Comparison of ENCODE assay signal across 10 cellular contexts in the genomic region with DNA sequence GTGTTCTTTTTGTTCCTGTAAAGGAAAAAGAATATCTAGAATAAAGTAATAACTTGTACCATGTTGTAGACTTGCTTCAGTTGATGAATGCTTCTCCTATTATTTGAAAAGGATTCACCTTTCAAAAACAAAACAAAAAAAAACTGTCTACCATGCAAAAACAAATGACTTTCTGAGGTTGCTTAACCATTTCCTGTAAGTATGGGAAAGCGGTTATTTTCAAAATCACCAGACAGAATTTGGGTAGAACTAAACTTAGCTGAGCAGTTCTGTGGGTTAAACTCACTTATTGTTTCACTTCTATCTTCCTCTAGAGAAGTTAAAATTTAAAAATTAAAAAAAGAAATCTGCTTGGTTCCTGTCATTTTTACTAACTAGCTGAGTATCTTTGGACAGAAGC. TPM values are rescaled to one million over a fixed set of nuclear protein-coding genes. Genes with fewer than 3 reads are reported as not detected.
DNase-seq lines count a peak whose midpoint lies in the region; ATAC-seq and TF ChIP-seq lines count a peak whose summit lies in the region.
"Had no signal": no experiment of that assay in that cellular context is flagged by ENCODE, and none has a peak within 500 bp of the region (broad histone marks: within the 10 kb centered on the region; RNA-seq: fewer than 3 reads in every experiment).

No MANE protein-coding gene starts in this region.

- H3K36me3 ChIP-seq in OCI-LY7 (ENCODE audit: insufficient read depth, low read length) (peaks cover 28% of the 10 kb centered on the region), spleen (no peaks in the 10 kb centered on the region)
- H3K36me3 ChIP-seq: stomach had no signal

- 12 to 45% (median 21%) methylated on average over 1 of the region's 1 CpG for WGBS in spleen, 5 donors

- peaks cover 3% of the 10 kb centered on the region for H3K9me3 Mint-ChIP-seq in activated CD4-positive, alpha-beta T cell treated with anti-CD3 and anti-CD28 coated beads, Interleukin-2, amount 10 ng/mL, durations not matched to agents 24 days and 14 days

- CTCF ChIA-PET in OCI-LY7 (lab: Charles Lee; ENCODE audit: unreplicated experiment): no interaction called here

- H3K27me3 ChIP-seq in spleen (replicated peaks in 1 of 7): no peaks in the 10 kb centered on the region
- H3K27me3 ChIP-seq: stomach had no signal

- ATAC-seq in HG02981 (IDR thresholded peaks at IDR 0.05; ENCODE audit: unreplicated experiment): peak; percentile 53
- no peak for ATAC-seq in HG02970 (IDR thresholded peaks at IDR 0.05; ENCODE audit: low FRiP score, unreplicated experiment)

- H3K27me3 Mint-ChIP-seq in activated CD4-positive, alpha-beta T cell treated with anti-CD3 and anti-CD28 coated beads, Interleukin-2, amount 10 ng/mL, durations not matched to agents 24 days and 14 days: no peaks in the 10 kb centered on the region

- H4K20me1 ChIP-seq in OCI-LY7 (ENCODE audit: insufficient read depth, low read length): no peaks in the 10 kb centered on the region

- H3K4me3 ChIP-seq in OCI-LY7 (ENCODE audit: low read depth, low read length, poor library complexity, severe bottlenecking) (peak overlapping the region; percentile 82), spleen (peak overlapping the region in 1 of 8 donors; percentile 12)
- H3K4me3 ChIP-seq: stomach had no signal

- H3K4me3 Mint-ChIP-seq in activated CD4-positive, alpha-beta T cell treated with anti-CD3 and anti-CD28 coated beads, Interleukin-2, amount 10 ng/mL, durations not matched to agents 24 days and 14 days: peak overlapping the region; percentile 57

- H3K27ac ChIP-seq in OCI-LY7 (ENCODE audit: low read depth, low read length, poor library complexity, severe bottlenecking) (peak overlapping the region; percentile 98), spleen (peak overlapping the region in 7 of 8 donors; percentile 14 to 80 (median 70))

- peaks cover 100% of the 10 kb centered on the region for H3K79me2 ChIP-seq in OCI-LY7 (ENCODE audit: insufficient read depth, low read depth, low read length)

- no TSS peak for BruUV-seq in OCI-LY7 (replicated peaks; lab: Mats Ljungman, UMichigan)

- peaks cover 3% of the 10 kb centered on the region; the same call in 1 of the 2 replicates for H3K9me3 ChIP-seq in OCI-LY7 (ENCODE audit: low read length)
- H3K9me3 ChIP-seq in spleen: no peaks in the 10 kb centered on the region
- H3K9me3 ChIP-seq: stomach had no signal

- peaks cover 67% of the 10 kb centered on the region for H3K4me1 Mint-ChIP-seq in activated CD4-positive, alpha-beta T cell treated with anti-CD3 and anti-CD28 coated beads, Interleukin-2, amount 10 ng/mL, durations not matched to agents 24 days and 14 days

- POLR2A ChIA-PET in OCI-LY7 (lab: Charles Lee): interaction anchor here (0.6 to 7.1 kb wide), 24 partner anchors 8 to 201 kb away, joined by 3 to 53 read pairs (median 5); a partner anchor contains a TSS

- peak; percentile 79 for DNase-seq in activated CD4-positive, alpha-beta T cell treated with anti-CD3 and anti-CD28 coated beads, Interleukin-2, amount 10 ng/mL, durations not matched to agents 24 days and 14 days
- DNase-seq in activated CD4-positive, alpha-beta T cell treated with anti-CD3 and anti-CD28 coated beads, Interleukin-2, amount 50 U/mL, for 1 hour: no peak
- DNase-seq in OCI-LY7 (ENCODE audit: low spot score) (peak; percentile 80), spleen (no peak), ureter (ENCODE audit: low spot score) (no peak), NCI-H748 (lab: John Stamatoyannopoulos, UW; ENCODE audit: unreplicated experiment) (no peak)
- DNase-seq: NCI-H2227 treated with DMSO at 0.1 percent for 48 hours, stomach had no signal

- TF ChIP-seq CTCF in OCI-LY7 (conservative IDR thresholded peaks at IDR 0.05; ENCODE audit: low read length) (no peak), spleen (IDR thresholded peaks at IDR 0.05 in 8 of 11, conservative IDR thresholded peaks at IDR 0.05 in 3 of 11) (no peak)

- intact Hi-C loops in activated CD4-positive, alpha-beta T cell treated with anti-CD3 and anti-CD28 coated beads, Interleukin-2, amount 10 ng/mL, durations not matched to agents 24 days and 14 days (cut with micrococcal nuclease): loop anchor here (1.0 to 5.0 kb wide), 4 partner anchors 26 to 134 kb away; no protein-coding TSS in a partner anchor
- intact Hi-C loops in OCI-LY7 (cut with micrococcal nuclease; ENCODE audit: unreplicated experiment): no loop called here
- intact Hi-C loops in spleen (cut with DNase I; ENCODE audit: low total_unique reads): no loop called here

- peaks cover 23% of the 10 kb centered on the region for H3K36me3 Mint-ChIP-seq in activated CD4-positive, alpha-beta T cell treated with anti-CD3 and anti-CD28 coated beads, Interleukin-2, amount 10 ng/mL, durations not matched to agents 24 days and 14 days (ENCODE audit: low read depth)

- H2AFZ ChIP-seq in OCI-LY7 (ENCODE audit: low read length): no peak overlapping the region

- H3K9me2 ChIP-seq in OCI-LY7 (ENCODE audit: insufficient read depth, low read length): no peaks in the 10 kb centered on the region

- peak overlapping the region; percentile 66 for H3K27ac Mint-ChIP-seq in activated CD4-positive, alpha-beta T cell treated with anti-CD3 and anti-CD28 coated beads, Interleukin-2, amount 10 ng/mL, durations not matched to agents 24 days and 14 days

- H3K4me1 ChIP-seq in OCI-LY7 (ENCODE audit: insufficient read depth, low read length, poor library complexity, severe bottlenecking) (peaks cover 55% of the 10 kb centered on the region), spleen (peaks cover 50 to 100% (median 84%) of the 10 kb centered on the region in 6 donors)

- no peak for TF ChIP-seq POLR2A in spleen (IDR thresholded peaks at IDR 0.05)

- H3K4me2 ChIP-seq in OCI-LY7 (ENCODE audit: low read length): peak overlapping the region; percentile 96

RNA-seq across cellular contexts. Expression of a gene that starts 25.2 kb away (rescaled TPM):
- 38.2 and 39.4 TPM in 2 replicates for total RNA-seq in activated CD4-positive, alpha-beta T cell treated with anti-CD3 and anti-CD28 coated beads, Interleukin-2, amount 10 ng/mL, durations not matched to agents 24 days and 14 days
- total RNA-seq in OCI-LY7 (2014; rRNA removed; shearing (Covaris generic)): 68.5 and 79.1 TPM in 2 replicates
- total RNA-seq in OCI-LY7 (2022) (116 and 139 TPM in 2 replicates), spleen (10 to 100 TPM; 62.4 to 82.2 (median 72.0) TPM), ureter (56.3 TPM)
- 1 to 10 TPM; 8.5 to 9.7 (median 8.6) TPM for polyA plus RNA-seq in spleen

Comparison
In these comparisons a context has a peak if more than half of its experiments do, and no peak if none do; other contexts are left out.
1. DNase-seq: peak in activated CD4-positive, alpha-beta T cell treated with anti-CD3 and anti-CD28 coated beads, Interleukin-2, amount 10 ng/mL, durations not matched to agents 24 days and 14 days (single experiment) and OCI-LY7 (single experiment); none in activated CD4-positive, alpha-beta T cell treated with anti-CD3 and anti-CD28 coated beads, Interleukin-2, amount 50 U/mL, for 1 hour (single experiment), spleen (single experiment), ureter (single experiment) and NCI-H748 (single experiment).